ENCODE assay signal across 8 cellular contexts in the genomic region with DNA sequence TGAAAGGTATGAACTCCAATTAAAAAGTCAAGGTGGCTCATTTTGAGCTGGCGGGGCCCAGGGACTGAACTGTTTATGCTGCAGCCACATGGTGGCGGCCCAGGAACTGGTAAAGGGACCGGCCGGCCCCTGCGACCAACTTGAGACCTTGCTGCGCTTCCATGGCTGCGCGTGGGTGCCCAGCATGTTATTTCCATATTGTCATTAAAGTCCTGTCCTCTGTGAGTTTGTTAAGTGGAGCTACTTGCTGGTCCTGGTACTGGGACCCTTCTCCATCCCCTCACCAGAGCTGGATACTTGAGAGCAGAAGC.
A peak's percentile ranks its signal among the peaks of the same experiment; 100 is the strongest.
DNase-seq lines count a peak whose midpoint lies in the region; ATAC-seq and TF ChIP-seq lines count a peak whose summit lies in the region.

No MANE protein-coding gene starts in this region.

- no peaks in the 10 kb centered on the region for H3K27me3 Mint-ChIP-seq in activated naive CD8-positive, alpha-beta T cell treated with anti-CD3 and anti-CD28 coated beads, Interleukin-2, amount 50 U/mL, for 24 hours
- H3K27me3 Mint-ChIP-seq in activated naive CD8-positive, alpha-beta T cell treated with anti-CD3 and anti-CD28 coated beads for 36 hours, result no peaks in the 10 kb centered on the region

- no peak overlapping the region for H3K4me3 Mint-ChIP-seq in activated naive CD8-positive, alpha-beta T cell treated with anti-CD3 and anti-CD28 coated beads, Interleukin-2, amount 50 U/mL, for 24 hours
- H3K4me3 Mint-ChIP-seq in activated naive CD8-positive, alpha-beta T cell treated with anti-CD3 and anti-CD28 coated beads for 36 hours, result no peak overlapping the region

- H3K4me1 Mint-ChIP-seq in activated naive CD8-positive, alpha-beta T cell treated with anti-CD3 and anti-CD28 coated beads, Interleukin-2, amount 50 U/mL, for 24 hours, result no peaks in the 10 kb centered on the region
- H3K4me1 Mint-ChIP-seq in activated naive CD8-positive, alpha-beta T cell treated with anti-CD3 and anti-CD28 coated beads for 36 hours, result no peaks in the 10 kb centered on the region

- no peaks in the 10 kb centered on the region for H3K9me3 Mint-ChIP-seq in activated naive CD8-positive, alpha-beta T cell treated with anti-CD3 and anti-CD28 coated beads, Interleukin-2, amount 50 U/mL, for 24 hours
- no peaks in the 10 kb centered on the region for H3K9me3 Mint-ChIP-seq in activated naive CD8-positive, alpha-beta T cell treated with anti-CD3 and anti-CD28 coated beads for 36 hours

- peak overlapping the region; percentile 48; the same call in 1 of the 2 replicates for H3K27ac ChIP-seq in Panc1 (ENCODE audit: low read length)
- H3K27ac ChIP-seq in suprapubic skin, result no peak overlapping the region

- no TSS peak for BruUV-seq in Panc1 (replicated peaks; lab: Mats Ljungman, UMichigan)

- 69% methylated on average over 8 of the region's 8 CpGs for WGBS in suprapubic skin

- H3K36me3 ChIP-seq in Panc1 (ENCODE audit: control insufficient read depth, insufficient read depth, low read length) (no peaks in the 10 kb centered on the region), suprapubic skin (peaks cover 21% of the 10 kb centered on the region)

- TF ChIP-seq CTCF in Panc1 (IDR thresholded peaks at IDR 0.05) (no peak; the same call in 1 of the 2 replicates), fibroblast of villous mesenchyme (IDR thresholded peaks at IDR 0.05; ENCODE audit: insufficient read depth, low read depth, low read length) (peak; percentile 43), suprapubic skin (IDR thresholded peaks at IDR 0.05) (no peak)

- no peaks in the 10 kb centered on the region; the same call in 1 of the 2 replicates for H3K4me1 ChIP-seq in Panc1 (ENCODE audit: control insufficient read depth, insufficient read depth, low read length)
- H3K4me1 ChIP-seq in suprapubic skin, result no peaks in the 10 kb centered on the region

- no peak for TF ChIP-seq POLR2A in suprapubic skin (IDR thresholded peaks at IDR 0.05)

- POLR2A ChIA-PET in Panc1 (lab: Charles Lee), result no interaction called here

- no peak for ATAC-seq in activated naive CD8-positive, alpha-beta T cell treated with anti-CD3 and anti-CD28 coated beads, Interleukin-2, amount 50 U/mL, for 24 hours
- ATAC-seq in Panc1 (no peak), HG03354 (IDR thresholded peaks at IDR 0.05; ENCODE audit: poor library complexity, severe bottlenecking, unreplicated experiment) (no peak), HG02938 (IDR thresholded peaks at IDR 0.05; ENCODE audit: unreplicated experiment) (no peak)

- CTCF ChIA-PET in Panc1 (lab: Charles Lee), result interaction anchor here (0.5 to 1.2 kb wide), 3 partner anchors 48 to 120 kb away, joined by 3 to 6 read pairs (median 4); no protein-coding TSS in a partner anchor

- H3K9me3 ChIP-seq in Panc1 (ENCODE audit: control insufficient read depth, insufficient read depth, low read depth, low read length) (no peaks in the 10 kb centered on the region), suprapubic skin (no peaks in the 10 kb centered on the region)

- TF ChIP-seq EP300 in suprapubic skin (IDR thresholded peaks at IDR 0.05), result no peak

- H3K27ac Mint-ChIP-seq in activated naive CD8-positive, alpha-beta T cell treated with anti-CD3 and anti-CD28 coated beads, Interleukin-2, amount 50 U/mL, for 24 hours, result no peak overlapping the region
- no peak overlapping the region for H3K27ac Mint-ChIP-seq in activated naive CD8-positive, alpha-beta T cell treated with anti-CD3 and anti-CD28 coated beads for 36 hours

- no peak overlapping the region for H3K4me3 ChIP-seq in Panc1 (ENCODE audit: low read depth in 2 of 2, low read length in 2 of 2)
- H3K4me3 ChIP-seq in fibroblast of villous mesenchyme (ENCODE audit: low read depth, low read length), result no peak overlapping the region
- no peak overlapping the region for H3K4me3 ChIP-seq in suprapubic skin

- no peaks in the 10 kb centered on the region for H3K36me3 Mint-ChIP-seq in activated naive CD8-positive, alpha-beta T cell treated with anti-CD3 and anti-CD28 coated beads, Interleukin-2, amount 50 U/mL, for 24 hours (ENCODE audit: low read depth)
- no peaks in the 10 kb centered on the region for H3K36me3 Mint-ChIP-seq in activated naive CD8-positive, alpha-beta T cell treated with anti-CD3 and anti-CD28 coated beads for 36 hours

- in situ Hi-C loops in Panc1 (cut with HindIII; ENCODE audit: low pct_unique_long_range_greater_than_20kb, low sequenced_read_pairs), result no loop called here

- intact Hi-C loops in Panc1 (cut with micrococcal nuclease; ENCODE audit: unreplicated experiment), result loop anchor here (10.0 kb wide), 1 partner anchor 80 kb away; no protein-coding TSS in a partner anchor

- H3K27me3 ChIP-seq in Panc1 (ENCODE audit: control insufficient read depth, insufficient read depth, low read length) (no peaks in the 10 kb centered on the region), suprapubic skin (no peaks in the 10 kb centered on the region)

- DNase-seq in activated naive CD8-positive, alpha-beta T cell treated with anti-CD3 and anti-CD28 coated beads, Interleukin-2, amount 50 U/mL, for 24 hours, result peak; percentile 34
- DNase-seq in activated naive CD8-positive, alpha-beta T cell treated with anti-CD3 and anti-CD28 coated beads for 36 hours, result no peak
- no peak for DNase-seq in Panc1 (ENCODE audit: low read depth, low spot score)
- DNase-seq in fibroblast of villous mesenchyme (ENCODE audit: low read depth), result peak; percentile 29
- DNase-seq in suprapubic skin (ENCODE audit: low spot score in 2 of 2), result peak; percentile 32 to 72
- no peak for DNase-seq in GOT3 (lab: John Stamatoyannopoulos, UW)

Comparison
In these comparisons a context has a peak if more than half of its experiments do, and no peak if none do; other contexts are left out.
1. DNase-seq: peak in activated naive CD8-positive, alpha-beta T cell treated with anti-CD3 and anti-CD28 coated beads, Interleukin-2, amount 50 U/mL, for 24 hours (single experiment), fibroblast of villous mesenchyme (single experiment) and suprapubic skin (2 of 2); none in activated naive CD8-positive, alpha-beta T cell treated with anti-CD3 and anti-CD28 coated beads for 36 hours (single experiment), Panc1 (single experiment) and GOT3 (single experiment).